2 cellular contexts compared by ENCODE assay signal in genomic region chr16:88864521-88864920, GRCh38.
TF ChIP-seq lines count a peak whose summit lies in the region.

No MANE protein-coding gene starts in this region.

TF ChIP-seq in GM23338, 12 proteins besides CTCF, POLR2A, EP300 and RAD21:
- no peak for TF ChIP-seq ZNF462 (CRISPR knock-in tag; IDR thresholded peaks at IDR 0.05)
- TF ChIP-seq, protein P1, sequence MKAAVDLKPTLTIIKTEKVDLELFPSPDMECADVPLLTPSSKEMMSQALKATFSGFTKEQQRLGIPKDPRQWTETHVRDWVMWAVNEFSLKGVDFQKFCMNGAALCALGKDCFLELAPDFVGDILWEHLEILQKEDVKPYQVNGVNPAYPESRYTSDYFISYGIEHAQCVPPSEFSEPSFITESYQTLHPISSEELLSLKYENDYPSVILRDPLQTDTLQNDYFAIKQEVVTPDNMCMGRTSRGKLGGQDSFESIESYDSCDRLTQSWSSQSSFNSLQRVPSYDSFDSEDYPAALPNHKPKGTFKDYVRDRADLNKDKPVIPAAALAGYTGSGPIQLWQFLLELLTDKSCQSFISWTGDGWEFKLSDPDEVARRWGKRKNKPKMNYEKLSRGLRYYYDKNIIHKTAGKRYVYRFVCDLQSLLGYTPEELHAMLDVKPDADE (IDR thresholded peaks at IDR 0.05) = no peak
- no peak for TF ChIP-seq NANOG (IDR thresholded peaks at IDR 0.05; ENCODE audit: borderline replicate concordance)
- TF ChIP-seq CREB1 (CRISPR knock-in tag; IDR thresholded peaks at IDR 0.05; ENCODE audit: low read depth) = no peak
- no peak for TF ChIP-seq ZNF114 (CRISPR knock-in tag; IDR thresholded peaks at IDR 0.05)
- TF ChIP-seq, protein P2, sequence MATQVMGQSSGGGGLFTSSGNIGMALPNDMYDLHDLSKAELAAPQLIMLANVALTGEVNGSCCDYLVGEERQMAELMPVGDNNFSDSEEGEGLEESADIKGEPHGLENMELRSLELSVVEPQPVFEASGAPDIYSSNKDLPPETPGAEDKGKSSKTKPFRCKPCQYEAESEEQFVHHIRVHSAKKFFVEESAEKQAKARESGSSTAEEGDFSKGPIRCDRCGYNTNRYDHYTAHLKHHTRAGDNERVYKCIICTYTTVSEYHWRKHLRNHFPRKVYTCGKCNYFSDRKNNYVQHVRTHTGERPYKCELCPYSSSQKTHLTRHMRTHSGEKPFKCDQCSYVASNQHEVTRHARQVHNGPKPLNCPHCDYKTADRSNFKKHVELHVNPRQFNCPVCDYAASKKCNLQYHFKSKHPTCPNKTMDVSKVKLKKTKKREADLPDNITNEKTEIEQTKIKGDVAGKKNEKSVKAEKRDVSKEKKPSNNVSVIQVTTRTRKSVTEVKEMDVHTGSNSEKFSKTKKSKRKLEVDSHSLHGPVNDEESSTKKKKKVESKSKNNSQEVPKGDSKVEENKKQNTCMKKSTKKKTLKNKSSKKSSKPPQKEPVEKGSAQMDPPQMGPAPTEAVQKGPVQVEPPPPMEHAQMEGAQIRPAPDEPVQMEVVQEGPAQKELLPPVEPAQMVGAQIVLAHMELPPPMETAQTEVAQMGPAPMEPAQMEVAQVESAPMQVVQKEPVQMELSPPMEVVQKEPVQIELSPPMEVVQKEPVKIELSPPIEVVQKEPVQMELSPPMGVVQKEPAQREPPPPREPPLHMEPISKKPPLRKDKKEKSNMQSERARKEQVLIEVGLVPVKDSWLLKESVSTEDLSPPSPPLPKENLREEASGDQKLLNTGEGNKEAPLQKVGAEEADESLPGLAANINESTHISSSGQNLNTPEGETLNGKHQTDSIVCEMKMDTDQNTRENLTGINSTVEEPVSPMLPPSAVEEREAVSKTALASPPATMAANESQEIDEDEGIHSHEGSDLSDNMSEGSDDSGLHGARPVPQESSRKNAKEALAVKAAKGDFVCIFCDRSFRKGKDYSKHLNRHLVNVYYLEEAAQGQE (IDR thresholded peaks at IDR 0.05; ENCODE audit: unreplicated experiment) = no peak
- no peak for TF ChIP-seq ZNF331 (CRISPR knock-in tag; IDR thresholded peaks at IDR 0.05; ENCODE audit: low read depth)
- no peak for TF ChIP-seq EZH2 (IDR thresholded peaks at IDR 0.05; ENCODE audit: low read depth, unreplicated experiment)
- no peak for TF ChIP-seq STAT1 (IDR thresholded peaks at IDR 0.05; ENCODE audit: unreplicated experiment)
- no peak for TF ChIP-seq JUNB (IDR thresholded peaks at IDR 0.05; ENCODE audit: unreplicated experiment)
- TF ChIP-seq EZH2phosphoT487 (IDR thresholded peaks at IDR 0.05; ENCODE audit: unreplicated experiment) = no peak
- TF ChIP-seq POLR2AphosphoS5 (IDR thresholded peaks at IDR 0.05; ENCODE audit: low read depth) = no peak
TF ChIP-seq in GM23338: peak in this region for 0.

TF ChIP-seq in K562, 482 proteins besides CTCF, POLR2A, EP300 and RAD21:
- TF ChIP-seq RBFOX2 (IDR thresholded peaks at IDR 0.05; ENCODE audit: low read depth, low read length) (peak; percentile 10; the same call in 1 of the 2 replicates), POLR2G (IDR thresholded peaks at IDR 0.05; ENCODE audit: low read depth, low read length) (peak; percentile 60; the same call in 1 of the 2 replicates), ETV6 (IDR thresholded peaks at IDR 0.05; ENCODE audit: borderline replicate concordance in 1 of 2, low read depth in 2 of 2, low read length in 1 of 2) (no peak), ETV6 (CRISPR knock-in tag; IDR thresholded peaks at IDR 0.05; ENCODE audit: borderline replicate concordance) (no peak)
- TF ChIP-seq, protein P3, sequence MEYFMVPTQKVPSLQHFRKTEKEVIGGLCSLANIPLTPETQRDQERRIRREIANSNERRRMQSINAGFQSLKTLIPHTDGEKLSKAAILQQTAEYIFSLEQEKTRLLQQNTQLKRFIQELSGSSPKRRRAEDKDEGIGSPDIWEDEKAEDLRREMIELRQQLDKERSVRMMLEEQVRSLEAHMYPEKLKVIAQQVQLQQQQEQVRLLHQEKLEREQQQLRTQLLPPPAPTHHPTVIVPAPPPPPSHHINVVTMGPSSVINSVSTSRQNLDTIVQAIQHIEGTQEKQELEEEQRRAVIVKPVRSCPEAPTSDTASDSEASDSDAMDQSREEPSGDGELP (CRISPR knock-in tag; IDR thresholded peaks at IDR 0.05; ENCODE audit: borderline replicate concordance) = peak; percentile 42; the same call in 1 of the 2 replicates
